In the genomic region with DNA sequence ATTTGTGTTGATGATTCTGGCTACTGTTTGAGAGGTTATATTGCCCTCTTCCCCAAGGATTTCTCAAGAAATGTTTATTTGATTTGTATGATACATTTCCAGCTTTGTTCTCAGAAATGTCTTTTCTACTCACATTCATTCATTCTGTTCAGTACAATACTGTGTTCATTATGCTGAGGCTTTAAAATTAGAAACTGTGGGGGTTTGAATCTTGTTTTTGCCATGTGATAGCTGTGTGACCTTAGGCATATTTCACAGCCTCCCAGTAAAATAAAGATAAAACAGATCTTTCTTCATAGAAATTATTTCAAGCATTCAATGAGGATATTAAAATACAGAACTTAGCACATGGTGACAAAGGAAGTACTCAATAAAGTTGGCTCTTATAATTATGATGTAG, we compare ENCODE assay signal across 19 cellular contexts.
DNase-seq lines count a peak whose midpoint lies in the region; ATAC-seq and TF ChIP-seq lines count a peak whose summit lies in the region.
"Had no signal": no experiment of that assay in that cellular context is flagged by ENCODE, and none has a peak within 500 bp of the region (broad histone marks: within the 10 kb centered on the region; RNA-seq: fewer than 3 reads in every experiment).

No MANE protein-coding gene starts in this region.

- no peaks in the 10 kb centered on the region for H3K27me3 ChIP-seq in Karpas-422 (ENCODE audit: low read length)
- no peaks in the 10 kb centered on the region for H3K27me3 ChIP-seq in psoas muscle (ENCODE audit: insufficient read depth in 3 of 3, low read length in 2 of 3)
- H3K27me3 ChIP-seq in CD8-positive, alpha-beta T cell (ENCODE audit: insufficient read depth, low read length): no peaks in the 10 kb centered on the region

- no peak overlapping the region for H3K27ac Mint-ChIP-seq in CD8-positive, alpha-beta T cell
- H3K27ac Mint-ChIP-seq in activated T-cell treated with anti-CD3 and anti-CD28 coated beads, Interleukin-2, amount 50 U/mL, for 72 hours: no peak overlapping the region
- H3K27ac Mint-ChIP-seq: B cell; CD4-positive, alpha-beta T cell; CD8-positive, alpha-beta memory T cell had no signal

- H3K4me1 Mint-ChIP-seq in CD8-positive, alpha-beta T cell (ENCODE audit: low read depth): no peaks in the 10 kb centered on the region
- no peaks in the 10 kb centered on the region for H3K4me1 Mint-ChIP-seq in activated T-cell treated with anti-CD3 and anti-CD28 coated beads, Interleukin-2, amount 50 U/mL, for 72 hours (ENCODE audit: low read depth)
- H3K4me1 Mint-ChIP-seq: B cell; CD8-positive, alpha-beta memory T cell had no signal

- H3K36me3 ChIP-seq in Karpas-422 (ENCODE audit: insufficient read depth, low read length) (no peaks in the 10 kb centered on the region), psoas muscle (ENCODE audit: insufficient read depth in 1 of 2, low read depth in 1 of 2) (no peaks in the 10 kb centered on the region)
- no peaks in the 10 kb centered on the region for H3K36me3 ChIP-seq in CD8-positive, alpha-beta T cell (ENCODE audit: insufficient read depth, low read length)
- H3K36me3 ChIP-seq: BLaER1 treated with 17β-estradiol and CSF1 and Interleukin-3, amounts not matched to agents 10 nM and 100 nM had no signal

- H3K36me3 Mint-ChIP-seq in CD8-positive, alpha-beta T cell: no peaks in the 10 kb centered on the region
- no peaks in the 10 kb centered on the region for H3K36me3 Mint-ChIP-seq in activated T-cell treated with anti-CD3 and anti-CD28 coated beads, Interleukin-2, amount 50 U/mL, for 72 hours (ENCODE audit: insufficient read depth in 2 of 2)
- H3K36me3 Mint-ChIP-seq: CD8-positive, alpha-beta memory T cell had no signal

- no peaks in the 10 kb centered on the region for H3K9me3 Mint-ChIP-seq in CD8-positive, alpha-beta T cell
- H3K9me3 Mint-ChIP-seq in activated T-cell treated with anti-CD3 and anti-CD28 coated beads, Interleukin-2, amount 50 U/mL, for 72 hours: peaks cover 1 to 4% of the 10 kb centered on the region in 2 donors
- H3K9me3 Mint-ChIP-seq: CD4-positive, alpha-beta T cell had no signal

- H3K4me2 ChIP-seq in Karpas-422 (ENCODE audit: low read depth, low read length, poor library complexity, severe bottlenecking): no peak overlapping the region
- H3K4me2 ChIP-seq: A549; BLaER1 treated with 17β-estradiol and CSF1 and Interleukin-3, amounts not matched to agents 10 nM and 100 nM had no signal

- no peak for ATAC-seq in psoas muscle
- no peak for ATAC-seq in CD8-positive, alpha-beta T cell
- ATAC-seq in activated T-cell treated with anti-CD3 and anti-CD28 coated beads, Interleukin-2, amount 50 U/mL, for 72 hours (replicated peaks in 1 of 2): no peak
- ATAC-seq: A549 had no signal

- no peak overlapping the region for H3K4me3 Mint-ChIP-seq in CD8-positive, alpha-beta T cell
- H3K4me3 Mint-ChIP-seq in activated T-cell treated with anti-CD3 and anti-CD28 coated beads, Interleukin-2, amount 50 U/mL, for 72 hours: no peak overlapping the region
- H3K4me3 Mint-ChIP-seq: B cell; CD4-positive, alpha-beta T cell; CD8-positive, alpha-beta memory T cell had no signal

- CTCF ChIA-PET in CD8-positive, alpha-beta T cell (lab: Charles Lee): no interaction called here

- H3K4me1 ChIP-seq in Karpas-422 (ENCODE audit: low read length) (no peaks in the 10 kb centered on the region), psoas muscle (peaks cover 7% of the 10 kb centered on the region)
- H3K4me1 ChIP-seq in CD8-positive, alpha-beta T cell (ENCODE audit: insufficient read depth, low read length): no peaks in the 10 kb centered on the region
- H3K4me1 ChIP-seq: A549, Caco-2 had no signal

- intact Hi-C loops in psoas muscle (cut with DNase I): no loop called here
- intact Hi-C loops in CD8-positive, alpha-beta T cell (cut with DNase I, micrococcal nuclease): no loop called here

- no peaks in the 10 kb centered on the region for H3K79me2 ChIP-seq in Karpas-422 (ENCODE audit: low read length)

- H3K9ac ChIP-seq in Karpas-422 (ENCODE audit: low read length): no peak overlapping the region
- H3K9ac ChIP-seq: BLaER1 treated with 17β-estradiol and CSF1 and Interleukin-3, amounts not matched to agents 10 nM and 100 nM had no signal

- in situ Hi-C loops in SK-MEL-5 (cut with HindIII; ENCODE audit: low pct_unique_long_range_greater_than_20kb, low sequenced_read_pairs): no loop called here

- POLR2A ChIA-PET in CD8-positive, alpha-beta T cell (lab: Charles Lee): interaction anchor here (0.6 kb wide), 1 partner anchor 12 kb away, joined by 3 read pairs; no protein-coding TSS in a partner anchor

- no peaks in the 10 kb centered on the region for H3K9me3 ChIP-seq in Karpas-422 (ENCODE audit: low read length)
- no peaks in the 10 kb centered on the region for H3K9me3 ChIP-seq in psoas muscle
- H3K9me3 ChIP-seq in CD8-positive, alpha-beta T cell (ENCODE audit: low read length): no peaks in the 10 kb centered on the region
- H3K9me3 ChIP-seq: A549; BLaER1 treated with 17β-estradiol and CSF1 and Interleukin-3, amounts not matched to agents 10 nM and 100 nM; Caco-2 had no signal

- no peaks in the 10 kb centered on the region for H3K27me3 Mint-ChIP-seq in CD8-positive, alpha-beta T cell (ENCODE audit: low read depth)
- no peaks in the 10 kb centered on the region for H3K27me3 Mint-ChIP-seq in activated T-cell treated with anti-CD3 and anti-CD28 coated beads, Interleukin-2, amount 50 U/mL, for 72 hours (ENCODE audit: low read depth)
- H3K27me3 Mint-ChIP-seq: B cell; CD4-positive, alpha-beta T cell; CD8-positive, alpha-beta memory T cell had no signal

- H3K9me2 ChIP-seq in Karpas-422 (replicated peaks; ENCODE audit: insufficient read depth, low read length): no peaks in the 10 kb centered on the region

- H4K20me1 ChIP-seq in Karpas-422 (ENCODE audit: insufficient read depth, low read depth, low read length): no peaks in the 10 kb centered on the region
- H4K20me1 ChIP-seq: BLaER1 treated with 17β-estradiol and CSF1 and Interleukin-3, amounts not matched to agents 10 nM and 100 nM had no signal

- H3K27ac ChIP-seq in Karpas-422 (ENCODE audit: low read length) (no peak overlapping the region), psoas muscle (peak overlapping the region; percentile 49)
- H3K27ac ChIP-seq in CD8-positive, alpha-beta T cell (ENCODE audit: low read depth, low read length): no peak overlapping the region
- H3K27ac ChIP-seq: 22Rv1; A549; BLaER1 treated with 17β-estradiol and CSF1 and Interleukin-3, amounts not matched to agents 10 nM and 100 nM; C4-2B had no signal

- no peak for TF ChIP-seq CTCF in psoas muscle (IDR thresholded peaks at IDR 0.05)
- TF ChIP-seq CTCF in CD8-positive, alpha-beta T cell (IDR thresholded peaks at IDR 0.05): no peak

- peak; percentile 9 for DNase-seq in COLO829 (ENCODE audit: low spot score)
- DNase-seq in Karpas-422: no peak
- peak; percentile 78 for DNase-seq in SK-MEL-5 (ENCODE audit: low read depth, low spot score)
- no peak for DNase-seq in psoas muscle
- no peak for DNase-seq in CD8-positive, alpha-beta T cell
- no peak for DNase-seq in NCI-H146 treated with DMSO at 0.1 percent for 48 hours (lab: John Stamatoyannopoulos, UW; ENCODE audit: unreplicated experiment)
- DNase-seq in activated T-cell treated with anti-CD3 and anti-CD28 coated beads, Interleukin-2, amount 50 U/mL, for 72 hours: no peak
- DNase-seq: AML-193; Caco-2; Calu3; CD4-positive, alpha-beta T cell; CD8-positive, alpha-beta memory T cell; DMS79 treated with DMSO at 0.1 percent for 48 hours; GF-D8 had no signal

- 0 out of 2 replicates have a peak overlapping the region, but pooled peaks have one; percentile 12 for H2AFZ ChIP-seq in Karpas-422 (ENCODE audit: low read length)

- H3K4me3 ChIP-seq in Karpas-422 (ENCODE audit: low read length) (no peak overlapping the region), psoas muscle (no peak overlapping the region)
- no peak overlapping the region for H3K4me3 ChIP-seq in CD8-positive, alpha-beta T cell (ENCODE audit: low read depth, low read length)
- H3K4me3 ChIP-seq: A549; BLaER1 treated with 17β-estradiol and CSF1 and Interleukin-3, amounts not matched to agents 10 nM and 100 nM had no signal

Comparison
In these comparisons a context has a peak if more than half of its experiments do, and no peak if none do; other contexts are left out.
1. DNase-seq: peak in COLO829 (single experiment) and SK-MEL-5 (single experiment); none in Karpas-422 (single experiment), psoas muscle (0 of 2), CD8-positive, alpha-beta T cell (0 of 7), NCI-H146 treated with DMSO at 0.1 percent for 48 hours (single experiment) and activated T-cell treated with anti-CD3 and anti-CD28 coated beads, Interleukin-2, amount 50 U/mL, for 72 hours (0 of 2).